In the genomic region with DNA sequence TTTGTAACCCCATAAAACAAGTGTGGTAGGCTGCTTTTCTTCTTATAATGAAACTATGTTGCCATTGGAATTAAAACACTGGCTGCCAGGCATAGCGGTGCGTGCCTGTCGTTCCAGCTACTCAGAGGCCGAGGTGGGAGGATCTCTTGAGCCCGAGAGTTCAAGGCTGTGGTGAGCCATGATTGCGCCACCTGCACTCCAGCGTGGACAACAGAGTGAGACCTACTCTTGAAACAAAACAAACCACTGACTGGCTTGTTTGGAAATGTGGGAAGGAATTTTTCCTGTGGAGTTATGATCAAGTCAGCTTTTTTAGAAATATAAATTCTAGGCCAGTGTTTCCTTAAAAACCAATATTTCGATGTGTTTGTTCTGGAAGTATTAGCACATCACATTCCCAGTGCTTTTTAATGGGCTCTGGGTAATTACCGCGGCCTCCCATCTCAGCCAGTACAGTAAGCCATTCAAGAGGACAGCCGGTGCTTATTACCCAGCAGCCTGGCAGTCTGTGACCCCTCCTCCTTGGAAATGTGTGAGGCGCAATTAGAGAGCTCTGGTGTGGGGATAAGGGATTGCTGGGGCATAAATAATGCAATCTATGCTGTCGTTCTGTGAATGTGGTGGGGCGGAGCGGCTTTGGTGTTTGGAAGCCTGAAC, we compare ENCODE assay signal across 1 cellular context.
TF ChIP-seq lines count a peak whose summit lies in the region.

No MANE protein-coding gene starts in this region.

TF ChIP-seq in HEK293, 187 proteins besides CTCF, POLR2A, EP300 and RAD21 (continued from another document):
- TF ChIP-seq, protein P1, sequence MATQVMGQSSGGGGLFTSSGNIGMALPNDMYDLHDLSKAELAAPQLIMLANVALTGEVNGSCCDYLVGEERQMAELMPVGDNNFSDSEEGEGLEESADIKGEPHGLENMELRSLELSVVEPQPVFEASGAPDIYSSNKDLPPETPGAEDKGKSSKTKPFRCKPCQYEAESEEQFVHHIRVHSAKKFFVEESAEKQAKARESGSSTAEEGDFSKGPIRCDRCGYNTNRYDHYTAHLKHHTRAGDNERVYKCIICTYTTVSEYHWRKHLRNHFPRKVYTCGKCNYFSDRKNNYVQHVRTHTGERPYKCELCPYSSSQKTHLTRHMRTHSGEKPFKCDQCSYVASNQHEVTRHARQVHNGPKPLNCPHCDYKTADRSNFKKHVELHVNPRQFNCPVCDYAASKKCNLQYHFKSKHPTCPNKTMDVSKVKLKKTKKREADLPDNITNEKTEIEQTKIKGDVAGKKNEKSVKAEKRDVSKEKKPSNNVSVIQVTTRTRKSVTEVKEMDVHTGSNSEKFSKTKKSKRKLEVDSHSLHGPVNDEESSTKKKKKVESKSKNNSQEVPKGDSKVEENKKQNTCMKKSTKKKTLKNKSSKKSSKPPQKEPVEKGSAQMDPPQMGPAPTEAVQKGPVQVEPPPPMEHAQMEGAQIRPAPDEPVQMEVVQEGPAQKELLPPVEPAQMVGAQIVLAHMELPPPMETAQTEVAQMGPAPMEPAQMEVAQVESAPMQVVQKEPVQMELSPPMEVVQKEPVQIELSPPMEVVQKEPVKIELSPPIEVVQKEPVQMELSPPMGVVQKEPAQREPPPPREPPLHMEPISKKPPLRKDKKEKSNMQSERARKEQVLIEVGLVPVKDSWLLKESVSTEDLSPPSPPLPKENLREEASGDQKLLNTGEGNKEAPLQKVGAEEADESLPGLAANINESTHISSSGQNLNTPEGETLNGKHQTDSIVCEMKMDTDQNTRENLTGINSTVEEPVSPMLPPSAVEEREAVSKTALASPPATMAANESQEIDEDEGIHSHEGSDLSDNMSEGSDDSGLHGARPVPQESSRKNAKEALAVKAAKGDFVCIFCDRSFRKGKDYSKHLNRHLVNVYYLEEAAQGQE (tag by site-specific recombination; IDR thresholded peaks at IDR 0.05) = no peak
- TF ChIP-seq ZNF776 (tag by site-specific recombination; IDR thresholded peaks at IDR 0.05; ENCODE audit: borderline replicate concordance) (no peak), ZNF585B (tag by site-specific recombination; IDR thresholded peaks at IDR 0.05) (0 out of 2 replicates have a peak, but pooled peaks have one; percentile 16), ZFHX2 (tag by site-specific recombination; conservative IDR thresholded peaks at IDR 0.05) (no peak), ZNF292 (tag by site-specific recombination; IDR thresholded peaks at IDR 0.05; ENCODE audit: borderline replicate concordance, low read depth) (no peak), ZBTB1 (tag by site-specific recombination; IDR thresholded peaks at IDR 0.05) (no peak), ZNF654 (tag by site-specific recombination; IDR thresholded peaks at IDR 0.05; ENCODE audit: low read depth) (no peak), ZNF747 (tag by site-specific recombination; IDR thresholded peaks at IDR 0.05) (no peak), ZNF558 (tag by site-specific recombination; IDR thresholded peaks at IDR 0.05) (no peak), ZNF561 (tag by site-specific recombination; IDR thresholded peaks at IDR 0.05; ENCODE audit: borderline replicate concordance) (no peak; the same call in 1 of the 2 replicates), TCF7L2 (IDR thresholded peaks at IDR 0.05; ENCODE audit: borderline replicate concordance, low read depth, low read length) (no peak), KLF1 (tag by site-specific recombination; IDR thresholded peaks at IDR 0.05) (no peak), ZNF157 (tag by site-specific recombination; IDR thresholded peaks at IDR 0.05) (no peak), ZNF623 (tag by site-specific recombination; IDR thresholded peaks at IDR 0.05) (no peak), ZNF23 (tag by site-specific recombination; IDR thresholded peaks at IDR 0.05; ENCODE audit: borderline replicate concordance) (no peak), ZSCAN16 (tag by site-specific recombination; IDR thresholded peaks at IDR 0.05) (no peak), ZNF114 (tag by site-specific recombination; IDR thresholded peaks at IDR 0.05) (no peak), ZNF549 (tag by site-specific recombination; IDR thresholded peaks at IDR 0.05) (no peak), ZNF341 (tag by site-specific recombination; IDR thresholded peaks at IDR 0.05; ENCODE audit: low read depth) (peak; percentile 35), TRIM28 (IDR thresholded peaks at IDR 0.05; ENCODE audit: borderline replicate concordance, low read length) (peak; percentile 34; the same call in 1 of the 2 replicates), ZNF837 (tag by site-specific recombination; IDR thresholded peaks at IDR 0.05) (no peak), SETDB1 (IDR thresholded peaks at IDR 0.05; ENCODE audit: insufficient read length, low read length) (no peak), ZNF629 (tag by site-specific recombination; IDR thresholded peaks at IDR 0.05) (peak; percentile 39; the same call in 1 of the 2 replicates), SALL2 (tag by site-specific recombination; IDR thresholded peaks at IDR 0.05; ENCODE audit: borderline replicate concordance) (no peak), ZNF302 (tag by site-specific recombination; IDR thresholded peaks at IDR 0.05; ENCODE audit: low read depth) (no peak), BCL11A (tag by site-specific recombination; IDR thresholded peaks at IDR 0.05; ENCODE audit: low read depth) (no peak), ZNF843 (tag by site-specific recombination; IDR thresholded peaks at IDR 0.05) (no peak)
- TF ChIP-seq, protein P2, sequence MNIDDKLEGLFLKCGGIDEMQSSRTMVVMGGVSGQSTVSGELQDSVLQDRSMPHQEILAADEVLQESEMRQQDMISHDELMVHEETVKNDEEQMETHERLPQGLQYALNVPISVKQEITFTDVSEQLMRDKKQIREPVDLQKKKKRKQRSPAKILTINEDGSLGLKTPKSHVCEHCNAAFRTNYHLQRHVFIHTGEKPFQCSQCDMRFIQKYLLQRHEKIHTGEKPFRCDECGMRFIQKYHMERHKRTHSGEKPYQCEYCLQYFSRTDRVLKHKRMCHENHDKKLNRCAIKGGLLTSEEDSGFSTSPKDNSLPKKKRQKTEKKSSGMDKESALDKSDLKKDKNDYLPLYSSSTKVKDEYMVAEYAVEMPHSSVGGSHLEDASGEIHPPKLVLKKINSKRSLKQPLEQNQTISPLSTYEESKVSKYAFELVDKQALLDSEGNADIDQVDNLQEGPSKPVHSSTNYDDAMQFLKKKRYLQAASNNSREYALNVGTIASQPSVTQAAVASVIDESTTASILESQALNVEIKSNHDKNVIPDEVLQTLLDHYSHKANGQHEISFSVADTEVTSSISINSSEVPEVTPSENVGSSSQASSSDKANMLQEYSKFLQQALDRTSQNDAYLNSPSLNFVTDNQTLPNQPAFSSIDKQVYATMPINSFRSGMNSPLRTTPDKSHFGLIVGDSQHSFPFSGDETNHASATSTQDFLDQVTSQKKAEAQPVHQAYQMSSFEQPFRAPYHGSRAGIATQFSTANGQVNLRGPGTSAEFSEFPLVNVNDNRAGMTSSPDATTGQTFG (tag by site-specific recombination; IDR thresholded peaks at IDR 0.05; ENCODE audit: borderline replicate concordance) = no peak
- TF ChIP-seq, protein P3, sequence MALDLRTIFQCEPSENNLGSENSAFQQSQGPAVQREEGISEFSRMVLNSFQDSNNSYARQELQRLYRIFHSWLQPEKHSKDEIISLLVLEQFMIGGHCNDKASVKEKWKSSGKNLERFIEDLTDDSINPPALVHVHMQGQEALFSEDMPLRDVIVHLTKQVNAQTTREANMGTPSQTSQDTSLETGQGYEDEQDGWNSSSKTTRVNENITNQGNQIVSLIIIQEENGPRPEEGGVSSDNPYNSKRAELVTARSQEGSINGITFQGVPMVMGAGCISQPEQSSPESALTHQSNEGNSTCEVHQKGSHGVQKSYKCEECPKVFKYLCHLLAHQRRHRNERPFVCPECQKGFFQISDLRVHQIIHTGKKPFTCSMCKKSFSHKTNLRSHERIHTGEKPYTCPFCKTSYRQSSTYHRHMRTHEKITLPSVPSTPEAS (tag by site-specific recombination; IDR thresholded peaks at IDR 0.05) = no peak
- TF ChIP-seq, protein P4, sequence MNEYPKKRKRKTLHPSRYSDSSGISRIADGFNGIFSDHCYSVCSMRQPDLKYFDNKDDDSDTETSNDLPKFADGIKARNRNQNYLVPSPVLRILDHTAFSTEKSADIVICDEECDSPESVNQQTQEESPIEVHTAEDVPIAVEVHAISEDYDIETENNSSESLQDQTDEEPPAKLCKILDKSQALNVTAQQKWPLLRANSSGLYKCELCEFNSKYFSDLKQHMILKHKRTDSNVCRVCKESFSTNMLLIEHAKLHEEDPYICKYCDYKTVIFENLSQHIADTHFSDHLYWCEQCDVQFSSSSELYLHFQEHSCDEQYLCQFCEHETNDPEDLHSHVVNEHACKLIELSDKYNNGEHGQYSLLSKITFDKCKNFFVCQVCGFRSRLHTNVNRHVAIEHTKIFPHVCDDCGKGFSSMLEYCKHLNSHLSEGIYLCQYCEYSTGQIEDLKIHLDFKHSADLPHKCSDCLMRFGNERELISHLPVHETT (tag by site-specific recombination; IDR thresholded peaks at IDR 0.05) = no peak
- TF ChIP-seq, protein P5, sequence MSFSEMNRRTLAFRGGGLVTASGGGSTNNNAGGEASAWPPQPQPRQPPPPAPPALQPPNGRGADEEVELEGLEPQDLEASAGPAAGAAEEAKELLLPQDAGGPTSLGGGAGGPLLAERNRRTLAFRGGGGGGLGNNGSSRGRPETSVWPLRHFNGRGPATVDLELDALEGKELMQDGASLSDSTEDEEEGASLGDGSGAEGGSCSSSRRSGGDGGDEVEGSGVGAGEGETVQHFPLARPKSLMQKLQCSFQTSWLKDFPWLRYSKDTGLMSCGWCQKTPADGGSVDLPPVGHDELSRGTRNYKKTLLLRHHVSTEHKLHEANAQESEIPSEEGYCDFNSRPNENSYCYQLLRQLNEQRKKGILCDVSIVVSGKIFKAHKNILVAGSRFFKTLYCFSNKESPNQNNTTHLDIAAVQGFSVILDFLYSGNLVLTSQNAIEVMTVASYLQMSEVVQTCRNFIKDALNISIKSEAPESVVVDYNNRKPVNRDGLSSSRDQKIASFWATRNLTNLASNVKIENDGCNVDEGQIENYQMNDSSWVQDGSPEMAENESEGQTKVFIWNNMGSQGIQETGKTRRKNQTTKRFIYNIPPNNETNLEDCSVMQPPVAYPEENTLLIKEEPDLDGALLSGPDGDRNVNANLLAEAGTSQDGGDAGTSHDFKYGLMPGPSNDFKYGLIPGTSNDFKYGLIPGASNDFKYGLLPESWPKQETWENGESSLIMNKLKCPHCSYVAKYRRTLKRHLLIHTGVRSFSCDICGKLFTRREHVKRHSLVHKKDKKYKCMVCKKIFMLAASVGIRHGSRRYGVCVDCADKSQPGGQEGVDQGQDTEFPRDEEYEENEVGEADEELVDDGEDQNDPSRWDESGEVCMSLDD (tag by site-specific recombination; IDR thresholded peaks at IDR 0.05) = no peak
- TF ChIP-seq, protein P6, sequence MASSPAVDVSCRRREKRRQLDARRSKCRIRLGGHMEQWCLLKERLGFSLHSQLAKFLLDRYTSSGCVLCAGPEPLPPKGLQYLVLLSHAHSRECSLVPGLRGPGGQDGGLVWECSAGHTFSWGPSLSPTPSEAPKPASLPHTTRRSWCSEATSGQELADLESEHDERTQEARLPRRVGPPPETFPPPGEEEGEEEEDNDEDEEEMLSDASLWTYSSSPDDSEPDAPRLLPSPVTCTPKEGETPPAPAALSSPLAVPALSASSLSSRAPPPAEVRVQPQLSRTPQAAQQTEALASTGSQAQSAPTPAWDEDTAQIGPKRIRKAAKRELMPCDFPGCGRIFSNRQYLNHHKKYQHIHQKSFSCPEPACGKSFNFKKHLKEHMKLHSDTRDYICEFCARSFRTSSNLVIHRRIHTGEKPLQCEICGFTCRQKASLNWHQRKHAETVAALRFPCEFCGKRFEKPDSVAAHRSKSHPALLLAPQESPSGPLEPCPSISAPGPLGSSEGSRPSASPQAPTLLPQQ (tag by site-specific recombination; IDR thresholded peaks at IDR 0.05) = no peak
- TF ChIP-seq, protein P7, sequence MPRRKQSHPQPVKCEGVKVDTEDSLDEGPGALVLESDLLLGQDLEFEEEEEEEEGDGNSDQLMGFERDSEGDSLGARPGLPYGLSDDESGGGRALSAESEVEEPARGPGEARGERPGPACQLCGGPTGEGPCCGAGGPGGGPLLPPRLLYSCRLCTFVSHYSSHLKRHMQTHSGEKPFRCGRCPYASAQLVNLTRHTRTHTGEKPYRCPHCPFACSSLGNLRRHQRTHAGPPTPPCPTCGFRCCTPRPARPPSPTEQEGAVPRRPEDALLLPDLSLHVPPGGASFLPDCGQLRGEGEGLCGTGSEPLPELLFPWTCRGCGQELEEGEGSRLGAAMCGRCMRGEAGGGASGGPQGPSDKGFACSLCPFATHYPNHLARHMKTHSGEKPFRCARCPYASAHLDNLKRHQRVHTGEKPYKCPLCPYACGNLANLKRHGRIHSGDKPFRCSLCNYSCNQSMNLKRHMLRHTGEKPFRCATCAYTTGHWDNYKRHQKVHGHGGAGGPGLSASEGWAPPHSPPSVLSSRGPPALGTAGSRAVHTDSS (tag by site-specific recombination; IDR thresholded peaks at IDR 0.05) = no peak
